ENCODE assay signal across 20 cellular contexts in genomic region chrX:105610401-105610800, GRCh38.
"Had no signal": no experiment of that assay in that cellular context is flagged by ENCODE, and none has a peak within 500 bp of the region (broad histone marks: within the 10 kb centered on the region; RNA-seq: fewer than 3 reads in every experiment).

No MANE protein-coding gene starts in this region.

- H3K9me3 ChIP-seq: adrenal gland, gastrocnemius medialis, prostate gland, tibial artery had no signal

- DNase-seq: activated CD4-positive, alpha-beta T cell treated with anti-CD3 and anti-CD28 coated beads for 1 hour; activated CD4-positive, alpha-beta T cell treated with anti-CD3 and anti-CD28 coated beads, Interleukin-2, amount 50 U/mL, for 4 hours; activated effector memory CD4-positive, alpha-beta T cell treated with anti-CD3 and anti-CD28 coated beads, Interleukin-2, amount 50 U/mL, for 16 hours; activated T-cell treated with anti-CD3 and anti-CD28 coated beads, Interleukin-2, amount 50 U/mL, for 72 hours; adrenal gland; dermis blood vessel endothelial cell; effector memory CD4-positive, alpha-beta T cell; gastrocnemius medialis; head of caudate nucleus; kidney; mesendoderm; naive thymus-derived CD8-positive, alpha-beta T cell; right cardiac atrium; stimulated activated naive CD8-positive, alpha-beta T cell treated with anti-CD3 and anti-CD28 coated beads, Interleukin-15, Interleukin-2, amounts not matched to agents 100 U/mL and 50 U/mL, for 24 hours; substantia nigra; tibial artery; WERI-Rb-1 had no signal

- H3K4me3 ChIP-seq: adrenal gland, cardiac muscle cell, gastrocnemius medialis, prostate gland, skin epidermis, tibial artery had no signal

- H3K27me3 ChIP-seq: cardiac muscle cell, tibial artery had no signal

- H3K27ac ChIP-seq: adrenal gland, cardiac muscle cell, gastrocnemius medialis, prostate gland, skin epidermis, tibial artery, WERI-Rb-1 had no signal

- H3K4me1 ChIP-seq: adrenal gland, gastrocnemius medialis, prostate gland, tibial artery had no signal

- H3K36me3 ChIP-seq: adrenal gland, cardiac muscle cell, gastrocnemius medialis, prostate gland, tibial artery, WERI-Rb-1 had no signal
